1 cellular context compared by ENCODE assay signal in genomic region chr12:54394281-54394719, GRCh38.
TF ChIP-seq lines count a peak whose summit lies in the region.

No MANE protein-coding gene starts in this region.

TF ChIP-seq in IMR-90, 13 proteins besides CTCF, POLR2A, EP300 and RAD21:
- TF ChIP-seq RCOR1 (IDR thresholded peaks at IDR 0.05; ENCODE audit: insufficient replicate concordance, low read length) (no peak), BHLHE40 (IDR thresholded peaks at IDR 0.05; ENCODE audit: low read depth, low read length) (no peak), SMC3 (IDR thresholded peaks at IDR 0.05; ENCODE audit: low read depth, low read length) (peak; percentile 39)
